ENCODE assay signal across 8 cellular contexts in the genomic region with DNA sequence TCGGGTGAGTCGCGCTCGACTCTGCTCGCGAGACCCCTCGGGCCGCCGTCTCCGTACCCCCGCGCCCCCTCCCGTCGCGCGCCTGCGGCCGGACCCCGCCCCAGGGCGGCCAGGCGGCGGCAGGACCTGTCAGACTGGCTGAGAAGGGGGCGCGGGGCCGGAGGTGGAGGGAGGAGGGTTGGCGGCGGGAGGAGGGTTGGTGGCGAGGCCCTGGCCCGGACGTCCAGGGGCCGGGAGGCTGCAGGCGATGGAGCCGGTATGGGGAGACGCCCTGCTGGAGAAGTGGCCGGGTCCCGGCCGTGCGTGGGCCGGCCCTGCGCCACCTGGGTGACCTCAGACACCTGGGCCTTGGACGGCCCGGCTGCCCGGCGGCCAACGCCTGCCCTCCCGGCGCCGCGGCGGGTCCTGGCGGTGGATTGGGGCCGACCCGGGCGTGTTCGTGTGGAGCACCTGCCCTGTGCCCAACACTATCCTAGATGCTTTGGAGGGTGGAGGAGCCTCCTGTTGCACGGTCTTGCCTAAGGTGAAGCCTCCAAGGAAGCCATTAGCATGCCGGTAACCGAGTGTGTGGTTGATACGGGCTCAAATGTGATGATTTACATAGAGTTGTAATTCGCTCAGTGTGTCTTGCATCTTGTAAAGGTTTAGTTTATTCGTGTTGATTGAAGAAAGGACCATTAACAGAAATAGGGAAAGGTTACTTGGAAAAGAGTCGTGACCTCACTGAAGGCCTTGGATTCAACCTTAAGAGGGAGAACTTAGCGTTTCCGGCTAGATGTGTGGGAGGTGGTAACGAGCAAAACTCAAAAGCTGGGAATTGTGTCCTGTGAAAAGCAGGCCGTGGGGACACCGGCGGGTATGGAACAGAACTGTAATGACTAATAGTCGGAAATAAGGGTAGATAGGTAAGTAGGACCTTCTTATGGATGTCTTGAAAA. TPM values are rescaled to one million over a fixed set of nuclear protein-coding genes. Genes with fewer than 3 reads are reported as not detected.
DNase-seq lines count a peak whose midpoint lies in the region; ATAC-seq, FAIRE-seq and TF ChIP-seq lines count a peak whose summit lies in the region.

No MANE protein-coding gene starts in this region.

- peak overlapping the region; percentile 77 for H3K9ac ChIP-seq in OCI-LY3 (ENCODE audit: low read length)

- H3K9me3 ChIP-seq in OCI-LY3 (ENCODE audit: insufficient read depth, low read length) (no peaks in the 10 kb centered on the region), iPS DF 6.9 (ENCODE audit: control insufficient read depth, insufficient read depth, low read length) (no peaks in the 10 kb centered on the region), small intestine (ENCODE audit: control insufficient read depth, low read depth) (no peaks in the 10 kb centered on the region)

- H3K4me2 ChIP-seq in OCI-LY3 (ENCODE audit: low read length) = peak overlapping the region; percentile 75

- WGBS in iPS DF 6.9 (ENCODE audit: insufficient coverage, insufficient read length) = no CpG with 5 or more reads among the region's 69 CpGs
- WGBS in small intestine, 3 donors = 0 to 1% (median 0%) methylated on average over 57 to 69 of the region's 69 CpGs

- no peaks in the 10 kb centered on the region for H3K27me3 ChIP-seq in OCI-LY3 (ENCODE audit: low read depth, low read length)
- H3K27me3 ChIP-seq in iPS DF 6.9 (ENCODE audit: control insufficient read depth, insufficient read depth, low read length) = no peaks in the 10 kb centered on the region
- no peaks in the 10 kb centered on the region for H3K27me3 ChIP-seq in small intestine (ENCODE audit: control insufficient read depth in 2 of 2, insufficient read depth in 2 of 2, low read length in 2 of 2)

- ATAC-seq in HG02642 (IDR thresholded peaks at IDR 0.05; ENCODE audit: poor library complexity, unreplicated experiment) = peak; percentile 45

- peaks cover 17% of the 10 kb centered on the region for H3K36me3 ChIP-seq in OCI-LY3 (replicated peaks; ENCODE audit: low read depth, low read length)
- H3K36me3 ChIP-seq in iPS DF 6.9 (ENCODE audit: control insufficient read depth, insufficient read depth, low read length) = peaks cover 3% of the 10 kb centered on the region; the same call in 1 of the 2 replicates
- peaks cover 4 to 6% of the 10 kb centered on the region in 2 donors for H3K36me3 ChIP-seq in small intestine (ENCODE audit: control insufficient read depth in 2 of 2, insufficient read depth in 2 of 2, low read length in 2 of 2)

- H3K4me3 ChIP-seq in OCI-LY3 (ENCODE audit: low read length) = peak overlapping the region; percentile 82
- H3K4me3 ChIP-seq in iPS DF 6.9 (ENCODE audit: low read length) = peak overlapping the region; percentile 95
- peak overlapping the region; percentile 95 to 100 for H3K4me3 ChIP-seq in small intestine (ENCODE audit: low read depth in 1 of 2, low read length in 2 of 2)

- TF ChIP-seq CTCF in OCI-LY3 (IDR thresholded peaks at IDR 0.05; ENCODE audit: low read depth, low read length) = no peak

- no peak overlapping the region for H2AFZ ChIP-seq in OCI-LY3 (ENCODE audit: low read depth, low read length)

- H3K27ac ChIP-seq in OCI-LY3 (ENCODE audit: low read length) (peak overlapping the region; percentile 67), iPS DF 6.9 (ENCODE audit: low read length) (no peak overlapping the region), small intestine (ENCODE audit: low read depth in 1 of 2, low read length in 1 of 2) (peak overlapping the region; percentile 93 to 98)

- H3K79me2 ChIP-seq in OCI-LY3 (ENCODE audit: low read length) = peaks cover 62% of the 10 kb centered on the region

- H4K20me1 ChIP-seq in OCI-LY3 (ENCODE audit: insufficient read depth, low read length) = peaks cover 32% of the 10 kb centered on the region

- FAIRE-seq in GM18507 (lab: Jason Lieb, UNC) (peak; percentile 5), small intestine (lab: Jason Lieb, UNC) (no peak)

- DNase-seq in GM18507 (ENCODE audit: extremely low spot score, insufficient read length, low read depth) (no peak), amniotic epithelial cell (ENCODE audit: low read depth) (peak; percentile 44), iPS DF 6.9 (ENCODE audit: low read depth, low spot score) (no peak), small intestine (no peak), foreskin melanocyte (no peak), NCI-H510A treated with DMSO at 0.1 percent for 48 hours (lab: John Stamatoyannopoulos, UW) (no peak)

- H3K4me1 ChIP-seq in OCI-LY3 (ENCODE audit: low read length) (peaks cover 28% of the 10 kb centered on the region), iPS DF 6.9 (ENCODE audit: control insufficient read depth, insufficient read depth, low read length) (no peaks in the 10 kb centered on the region), small intestine (ENCODE audit: control insufficient read depth in 2 of 2, insufficient read depth in 1 of 2, low read depth in 1 of 2, low read length in 1 of 2) (peaks cover 11 to 21% of the 10 kb centered on the region in 2 donors)

RNA-seq across cellular contexts. Expression of gene MYL12B, which starts 0.6 kb away (rescaled TPM):
- polyA plus RNA-seq in small intestine = 1,000 to 10,000 TPM in 2 of 3 donors, 100 to 1,000 TPM in 1; 601 to 1,249 (median 1,170) TPM

RNA-seq across cellular contexts. Expression of gene MYL12A, which starts 14.9 kb away (rescaled TPM):
- 100 to 1,000 TPM; 417 to 708 (median 665) TPM for polyA plus RNA-seq in small intestine

RNA-seq across cellular contexts. Expression of gene MYOM1, which starts 42.7 kb away (rescaled TPM):
- polyA plus RNA-seq in small intestine = 1 to 10 TPM; 1.5 to 2.9 (median 2.7) TPM
